ENCODE assay signal across 15 cellular contexts in the genomic region with DNA sequence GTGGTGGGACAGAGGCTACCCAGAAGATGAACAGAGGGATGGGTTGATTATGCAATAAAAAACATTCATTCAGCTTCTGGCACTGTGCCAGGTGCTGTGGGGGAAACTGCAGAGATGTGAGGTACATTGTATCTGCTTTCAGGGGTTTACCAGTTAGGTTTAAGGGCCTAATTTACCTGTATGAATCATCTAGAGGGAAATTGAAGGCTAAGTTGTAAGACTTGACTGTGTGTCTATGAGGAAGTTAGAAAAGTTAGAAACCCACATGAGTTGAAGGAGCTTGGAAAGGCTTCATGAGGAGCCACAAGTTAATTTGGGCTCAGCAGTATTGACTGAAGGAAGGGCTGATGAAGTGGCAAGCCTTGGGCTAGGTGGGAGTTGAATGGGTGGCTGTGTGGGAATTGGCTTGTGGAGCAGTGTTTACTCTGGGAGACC. TPM values are rescaled to one million over a fixed set of nuclear protein-coding genes. Genes with fewer than 3 reads are reported as not detected.
A peak's percentile ranks its signal among the peaks of the same experiment; 100 is the strongest.
DNase-seq lines count a peak whose midpoint lies in the region; ATAC-seq and TF ChIP-seq lines count a peak whose summit lies in the region.
"Had no signal": no experiment of that assay in that cellular context is flagged by ENCODE, and none has a peak within 500 bp of the region (broad histone marks: within the 10 kb centered on the region; RNA-seq: fewer than 3 reads in every experiment).

No MANE protein-coding gene starts in this region.

- no peaks in the 10 kb centered on the region for H3K9me3 Mint-ChIP-seq in naive thymus-derived CD8-positive, alpha-beta T cell
- H3K9me3 Mint-ChIP-seq: naive thymus-derived CD4-positive, alpha-beta T cell had no signal

- H3K27ac ChIP-seq in lower lobe of right lung = no peak overlapping the region
- H3K27ac ChIP-seq: tibial nerve had no signal

- H3K27me3 ChIP-seq in lower lobe of right lung (ENCODE audit: low read depth) = no peaks in the 10 kb centered on the region
- H3K27me3 ChIP-seq: tibial nerve had no signal

- no peaks in the 10 kb centered on the region for H3K9me3 ChIP-seq in lower lobe of right lung
- H3K9me3 ChIP-seq: tibial nerve had no signal

- H3K4me1 ChIP-seq in lower lobe of right lung = peaks cover 13% of the 10 kb centered on the region

- peak; percentile 67 for ATAC-seq in GM21619 (IDR thresholded peaks at IDR 0.05; ENCODE audit: unreplicated experiment)
- peak; percentile 81 for ATAC-seq in HG03457 (IDR thresholded peaks at IDR 0.05; ENCODE audit: unreplicated experiment)
- no peak for ATAC-seq in stimulated activated naive CD8-positive, alpha-beta T cell treated with anti-CD3 and anti-CD28 coated beads, Interleukin-15, Interleukin-2, amounts not matched to agents 100 U/mL and 50 U/mL, for 24 hours
- no peak for ATAC-seq in naive thymus-derived CD8-positive, alpha-beta T cell
- ATAC-seq in lower lobe of right lung = no peak
- ATAC-seq: naive thymus-derived CD4-positive, alpha-beta T cell had no signal

- peak; percentile 24 for DNase-seq in stimulated activated CD4-positive, alpha-beta T cell treated with anti-CD3 and anti-CD28 coated beads, Interleukin-15, amount 100 ng/mL, for 24 hours
- DNase-seq in stimulated activated CD4-positive, alpha-beta T cell treated with anti-CD3 and anti-CD28 coated beads, Interleukin-12 subunit alpha, Interleukin-12 subunit beta, amount 100 ng/mL, for 4 hours = no peak
- DNase-seq in stimulated activated naive CD8-positive, alpha-beta T cell treated with anti-CD3 and anti-CD28 coated beads, Interleukin-15, Interleukin-2, amounts not matched to agents 100 U/mL and 50 U/mL, for 24 hours = peak; percentile 19
- DNase-seq in naive thymus-derived CD8-positive, alpha-beta T cell = no peak
- DNase-seq in cerebellar cortex (ENCODE audit: low spot score) = no peak
- DNase-seq in lower lobe of right lung = no peak
- DNase-seq: activated gamma-delta T cell treated with Interleukin-2 at 50 U/mL for 16 hours; effector CD4-positive, alpha-beta T cell; naive thymus-derived CD4-positive, alpha-beta T cell; NCI-H524; T-helper 9 cell had no signal

- no peak for TF ChIP-seq CTCF in lower lobe of right lung (IDR thresholded peaks at IDR 0.05)

- no peak overlapping the region for H3K4me3 ChIP-seq in lower lobe of right lung
- H3K4me3 ChIP-seq: tibial nerve had no signal

- no peaks in the 10 kb centered on the region for H3K36me3 Mint-ChIP-seq in naive thymus-derived CD8-positive, alpha-beta T cell
- H3K36me3 Mint-ChIP-seq: naive thymus-derived CD4-positive, alpha-beta T cell had no signal

- POLR2A ChIA-PET in naive thymus-derived CD8-positive, alpha-beta T cell (lab: Charles Lee) = no interaction called here

- H3K4me1 Mint-ChIP-seq in naive thymus-derived CD8-positive, alpha-beta T cell = no peaks in the 10 kb centered on the region

- H3K27ac Mint-ChIP-seq in naive thymus-derived CD8-positive, alpha-beta T cell = no peak overlapping the region

- intact Hi-C loops in lower lobe of right lung (cut with DNase I) = no loop called here

- H3K36me3 ChIP-seq in lower lobe of right lung = no peaks in the 10 kb centered on the region
- H3K36me3 ChIP-seq: tibial nerve had no signal

- H3K4me3 Mint-ChIP-seq in naive thymus-derived CD8-positive, alpha-beta T cell = no peak overlapping the region
- H3K4me3 Mint-ChIP-seq: naive thymus-derived CD4-positive, alpha-beta T cell had no signal

- H3K27me3 Mint-ChIP-seq in naive thymus-derived CD8-positive, alpha-beta T cell = peaks cover 0 to 3% (median 0%) of the 10 kb centered on the region in 5 donors

RNA-seq across cellular contexts. Expression of a gene that starts 36.7 kb away (rescaled TPM):
- total RNA-seq in naive thymus-derived CD8-positive, alpha-beta T cell = not detected
- not detected for polyA plus RNA-seq in naive thymus-derived CD8-positive, alpha-beta T cell
- total RNA-seq in lower lobe of right lung = 3.0 TPM
- total RNA-seq: naive thymus-derived CD4-positive, alpha-beta T cell; tibial nerve had no signal
- polyA plus RNA-seq: BJ had no signal

RNA-seq across cellular contexts. Expression of a gene that starts 54.2 kb away (rescaled TPM):
- total RNA-seq in naive thymus-derived CD8-positive, alpha-beta T cell = 100 to 1,000 TPM in 1 of 2 experiments, 10 to 100 TPM in 1; 99.6 to 102 TPM
- polyA plus RNA-seq in naive thymus-derived CD8-positive, alpha-beta T cell = 100 to 1,000 TPM; 400 to 556 (median 509) TPM
- 191 TPM for total RNA-seq in lower lobe of right lung

Comparison
In these comparisons a context has a peak if more than half of its experiments do, and no peak if none do; other contexts are left out.
1. DNase-seq: peak in stimulated activated CD4-positive, alpha-beta T cell treated with anti-CD3 and anti-CD28 coated beads, Interleukin-15, amount 100 ng/mL, for 24 hours (single experiment) and stimulated activated naive CD8-positive, alpha-beta T cell treated with anti-CD3 and anti-CD28 coated beads, Interleukin-15, Interleukin-2, amounts not matched to agents 100 U/mL and 50 U/mL, for 24 hours (single experiment); none in stimulated activated CD4-positive, alpha-beta T cell treated with anti-CD3 and anti-CD28 coated beads, Interleukin-12 subunit alpha, Interleukin-12 subunit beta, amount 100 ng/mL, for 4 hours (single experiment), naive thymus-derived CD8-positive, alpha-beta T cell (0 of 10), cerebellar cortex (single experiment) and lower lobe of right lung (single experiment).
2. ATAC-seq: peak in GM21619 (single experiment) and HG03457 (single experiment); none in stimulated activated naive CD8-positive, alpha-beta T cell treated with anti-CD3 and anti-CD28 coated beads, Interleukin-15, Interleukin-2, amounts not matched to agents 100 U/mL and 50 U/mL, for 24 hours (single experiment), naive thymus-derived CD8-positive, alpha-beta T cell (0 of 2) and lower lobe of right lung (0 of 2).